1 cellular context compared by ENCODE assay signal in the genomic region with DNA sequence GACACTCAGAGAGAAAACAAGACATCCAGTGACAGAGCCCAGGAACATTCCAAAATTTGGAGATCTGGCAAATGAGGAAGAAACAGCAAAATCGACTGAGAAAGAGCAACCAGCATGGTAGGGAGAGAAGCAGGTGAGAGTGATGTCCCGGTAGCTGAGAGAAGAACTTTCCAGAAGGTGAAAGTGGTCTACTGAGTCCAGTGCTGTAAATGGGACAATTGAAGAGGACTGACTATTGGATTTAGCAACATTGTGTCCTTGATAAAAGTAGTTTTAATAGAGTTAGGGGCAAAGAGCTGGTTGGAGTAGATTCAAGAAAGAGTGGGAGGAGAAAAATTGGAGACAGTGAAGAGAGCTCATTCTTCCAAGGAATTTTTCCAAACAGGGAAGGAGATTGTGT.
TF ChIP-seq lines count a peak whose summit lies in the region.

No MANE protein-coding gene starts in this region.

TF ChIP-seq in HEK293, 187 proteins besides CTCF, POLR2A, EP300 and RAD21:
- TF ChIP-seq PRDM1 (tag by site-specific recombination; IDR thresholded peaks at IDR 0.05): peak; percentile 92
- TF ChIP-seq, protein P1, sequence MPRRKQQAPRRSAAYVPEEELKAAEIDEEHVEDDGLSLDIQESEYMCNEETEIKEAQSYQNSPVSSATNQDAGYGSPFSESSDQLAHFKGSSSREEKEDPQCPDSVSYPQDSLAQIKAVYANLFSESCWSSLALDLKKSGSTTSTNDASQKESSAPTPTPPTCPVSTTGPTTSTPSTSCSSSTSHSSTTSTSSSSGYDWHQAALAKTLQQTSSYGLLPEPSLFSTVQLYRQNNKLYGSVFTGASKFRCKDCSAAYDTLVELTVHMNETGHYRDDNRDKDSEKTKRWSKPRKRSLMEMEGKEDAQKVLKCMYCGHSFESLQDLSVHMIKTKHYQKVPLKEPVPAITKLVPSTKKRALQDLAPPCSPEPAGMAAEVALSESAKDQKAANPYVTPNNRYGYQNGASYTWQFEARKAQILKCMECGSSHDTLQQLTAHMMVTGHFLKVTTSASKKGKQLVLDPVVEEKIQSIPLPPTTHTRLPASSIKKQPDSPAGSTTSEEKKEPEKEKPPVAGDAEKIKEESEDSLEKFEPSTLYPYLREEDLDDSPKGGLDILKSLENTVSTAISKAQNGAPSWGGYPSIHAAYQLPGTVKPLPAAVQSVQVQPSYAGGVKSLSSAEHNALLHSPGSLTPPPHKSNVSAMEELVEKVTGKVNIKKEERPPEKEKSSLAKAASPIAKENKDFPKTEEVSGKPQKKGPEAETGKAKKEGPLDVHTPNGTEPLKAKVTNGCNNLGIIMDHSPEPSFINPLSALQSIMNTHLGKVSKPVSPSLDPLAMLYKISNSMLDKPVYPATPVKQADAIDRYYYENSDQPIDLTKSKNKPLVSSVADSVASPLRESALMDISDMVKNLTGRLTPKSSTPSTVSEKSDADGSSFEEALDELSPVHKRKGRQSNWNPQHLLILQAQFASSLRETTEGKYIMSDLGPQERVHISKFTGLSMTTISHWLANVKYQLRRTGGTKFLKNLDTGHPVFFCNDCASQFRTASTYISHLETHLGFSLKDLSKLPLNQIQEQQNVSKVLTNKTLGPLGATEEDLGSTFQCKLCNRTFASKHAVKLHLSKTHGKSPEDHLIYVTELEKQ (tag by site-specific recombination; IDR thresholded peaks at IDR 0.05; ENCODE audit: borderline replicate concordance): no peak
